8 cellular contexts compared by ENCODE assay signal in genomic region chr20:17617212-17617867, GRCh38. TPM values are rescaled to one million over a fixed set of nuclear protein-coding genes. Genes with fewer than 3 reads are reported as not detected.
DNase-seq lines count a peak whose midpoint lies in the region; ATAC-seq, FAIRE-seq and TF ChIP-seq lines count a peak whose summit lies in the region.

No MANE protein-coding gene starts in this region.

- POLR2A ChIA-PET in endothelial cell of umbilical vein (lab: Charles Lee) = no interaction called here

- peak; percentile 42 to 63 for ATAC-seq in naive B cell (ENCODE audit: low read depth in 2 of 2)
- ATAC-seq in upper lobe of right lung = peak; percentile 69

- H3K4me3 ChIP-seq in endothelial cell of umbilical vein (replicated peaks in 1 of 3; ENCODE audit: insufficient read depth in 1 of 3, low read depth in 1 of 3, low read length in 3 of 3) (no peak overlapping the region), upper lobe of right lung (no peak overlapping the region)

- no peaks in the 10 kb centered on the region for H3K9me1 ChIP-seq in endothelial cell of umbilical vein (replicated peaks; ENCODE audit: control insufficient read depth, extremely low read depth, insufficient read depth, low read length)

- no peaks in the 10 kb centered on the region for H3K79me2 ChIP-seq in endothelial cell of umbilical vein (ENCODE audit: control insufficient read depth, insufficient read depth, low read length)

- peak; percentile 62 for DNase-seq in NCI-H2196 (lab: John Stamatoyannopoulos, UW; ENCODE audit: unreplicated experiment)
- DNase-seq in NCI-H2196 treated with DMSO at 0.1 percent for 48 hours (lab: John Stamatoyannopoulos, UW; ENCODE audit: unreplicated experiment) = no peak
- DNase-seq in NCI-H1694 treated with DMSO at 0.1 percent for 48 hours (lab: John Stamatoyannopoulos, UW) = peak; percentile 27
- peak; percentile 32 to 46 for DNase-seq in activated CD4-positive, alpha-beta T cell treated with anti-CD3 and anti-CD28 coated beads, Interleukin-2, amount 50 U/mL, for 4 hours
- DNase-seq in endothelial cell of umbilical vein (ENCODE audit: low read depth, low spot score) = peak; percentile 24
- peak; percentile 22 for DNase-seq in naive B cell
- peak; percentile 76 for DNase-seq in upper lobe of right lung
- no peak for DNase-seq in SKM-1 (lab: John Stamatoyannopoulos, UW; ENCODE audit: unreplicated experiment)

- H3K4me1 Mint-ChIP-seq in naive B cell = peaks cover 3 to 5% (median 3%) of the 10 kb centered on the region in 3 donors

- H3K27me3 ChIP-seq in endothelial cell of umbilical vein (ENCODE audit: control insufficient read depth in 2 of 2, insufficient read depth in 2 of 2, low read length in 2 of 2) (no peaks in the 10 kb centered on the region), upper lobe of right lung (no peaks in the 10 kb centered on the region)

- H2AFZ ChIP-seq in endothelial cell of umbilical vein (ENCODE audit: low read depth, low read length) = no peak overlapping the region

- CTCF ChIA-PET in endothelial cell of umbilical vein (lab: Charles Lee) = interaction anchor here (0.6 to 7.7 kb wide), 6 partner anchors 10 to 112 kb away, joined by 3 to 89 read pairs (median 6); partner anchors contain the start of gene DSTN

- H3K27me3 Mint-ChIP-seq in naive B cell = no peaks in the 10 kb centered on the region

- TF ChIP-seq CTCF in endothelial cell of umbilical vein (IDR thresholded peaks at IDR 0.05; ENCODE audit: extremely low read depth in 1 of 2, insufficient read depth in 1 of 2, low read depth in 1 of 2, low read length in 2 of 2) (peak; percentile 58 to 64), upper lobe of right lung (IDR thresholded peaks at IDR 0.05) (peak; percentile 69)

- intact Hi-C loops in endothelial cell of umbilical vein (cut with micrococcal nuclease) = loop anchor here (1.0 kb wide), 2 partner anchors 80 to 112 kb away; no protein-coding TSS in a partner anchor
- intact Hi-C loops in upper lobe of right lung (cut with DNase I) = loop anchor here (5.0 kb wide), 1 partner anchor 80 kb away; no protein-coding TSS in a partner anchor

- peak overlapping the region in 1 of 6 donors; percentile 36 for H3K27ac Mint-ChIP-seq in naive B cell

- no peaks in the 10 kb centered on the region for H3K9me3 Mint-ChIP-seq in naive B cell

- no peak for FAIRE-seq in endothelial cell of umbilical vein (lab: Jason Lieb, UNC)

- BruUV-seq in endothelial cell of umbilical vein (replicated peaks; lab: Mats Ljungman, UMichigan) = no TSS peak

- no peak overlapping the region for H3K9ac ChIP-seq in endothelial cell of umbilical vein (replicated peaks; ENCODE audit: extremely low read depth, insufficient read depth, low read length)

- H3K9me3 ChIP-seq in endothelial cell of umbilical vein (replicated peaks; ENCODE audit: control insufficient read depth, insufficient read depth, low read length) = no peaks in the 10 kb centered on the region
- no peaks in the 10 kb centered on the region for H3K9me3 ChIP-seq in upper lobe of right lung

- no peaks in the 10 kb centered on the region for H3K4me1 ChIP-seq in endothelial cell of umbilical vein (ENCODE audit: control insufficient read depth, extremely low read depth, insufficient read depth, low read length)
- peaks cover 17% of the 10 kb centered on the region for H3K4me1 ChIP-seq in upper lobe of right lung

- dilution Hi-C loops in endothelial cell of umbilical vein (cut with MboI; ENCODE audit: extremely low pct_ligation_motif_present, low sequenced_read_pairs) = no loop called here

- no peak for TF ChIP-seq POLR2A in endothelial cell of umbilical vein (IDR thresholded peaks at IDR 0.05; ENCODE audit: low read depth, low read length)

- no peaks in the 10 kb centered on the region for H4K20me1 ChIP-seq in endothelial cell of umbilical vein (replicated peaks; ENCODE audit: control insufficient read depth, extremely low read depth, insufficient read depth, low read length)

- H3K27ac ChIP-seq in endothelial cell of umbilical vein (ENCODE audit: insufficient read depth, low read depth, low read length) = no peak overlapping the region
- no peak overlapping the region for H3K27ac ChIP-seq in upper lobe of right lung

- peak overlapping the region in 1 of 8 donors; percentile 57 for H3K4me3 Mint-ChIP-seq in naive B cell

- H3K36me3 ChIP-seq in endothelial cell of umbilical vein (ENCODE audit: control insufficient read depth in 2 of 2, extremely low read depth in 1 of 2, insufficient read depth in 2 of 2, low read length in 2 of 2) (peaks cover 8 to 73% of the 10 kb centered on the region in 2 experiments), upper lobe of right lung (peaks cover 85% of the 10 kb centered on the region)

- H3K4me2 ChIP-seq in endothelial cell of umbilical vein (ENCODE audit: insufficient read depth, low read length) = no peak overlapping the region

- H3K36me3 Mint-ChIP-seq in naive B cell = no peaks in the 10 kb centered on the region

TF ChIP-seq in endothelial cell of umbilical vein, 7 proteins besides CTCF, POLR2A, EP300 and RAD21:
- TF ChIP-seq GATA2 (IDR thresholded peaks at IDR 0.05; ENCODE audit: insufficient read depth, insufficient read length, low read depth, low read length) (no peak), MAX (IDR thresholded peaks at IDR 0.05; ENCODE audit: insufficient read depth, insufficient read length) (no peak), MYC (IDR thresholded peaks at IDR 0.05; ENCODE audit: low read depth, low read length) (no peak), FOS (IDR thresholded peaks at IDR 0.05; ENCODE audit: borderline replicate concordance, insufficient read depth, low read length) (no peak), JUN (IDR thresholded peaks at IDR 0.05; ENCODE audit: borderline replicate concordance, insufficient read depth, insufficient read length, low read depth) (no peak), POLR2AphosphoS5 (IDR thresholded peaks at IDR 0.05; ENCODE audit: insufficient read depth, low read depth, low read length) (no peak), EZH2 (IDR thresholded peaks at IDR 0.05; ENCODE audit: borderline replicate concordance, low read depth, low read length, severe bottlenecking) (no peak)

RNA-seq across cellular contexts. Expression of gene DSTN, which starts 47.5 kb away (rescaled TPM):
- total RNA-seq in endothelial cell of umbilical vein (300 and 307 TPM in 2 replicates), upper lobe of right lung (463 TPM)
- polyA plus RNA-seq in endothelial cell of umbilical vein (46.8 and 66.1 TPM in 2 replicates), naive B cell (ENCODE audit: low read depth in 6 of 6) (10 to 100 TPM; 33.8 to 58.8 (median 39.3) TPM)
- polyA plus RNA-seq in endothelial cell of umbilical vein (2011; cell fraction: cytosol; rRNA removed) = 172 and 181 TPM in 2 replicates
- polyA plus RNA-seq in endothelial cell of umbilical vein (2011; cell fraction: nucleus; rRNA removed) = 71.7 and 84.7 TPM in 2 replicates
- polyA plus RNA-seq in endothelial cell of umbilical vein (2012) = 369 and 386 TPM in 2 replicates
- polyA minus RNA-seq in endothelial cell of umbilical vein = 13.6 and 16.7 TPM in 2 replicates
- polyA minus RNA-seq in endothelial cell of umbilical vein (2011; cell fraction: cytosol; rRNA and poly(A)+ RNA removed) = 32.0 TPM
- polyA minus RNA-seq in endothelial cell of umbilical vein (2011; cell fraction: nucleus; rRNA and poly(A)+ RNA removed) = 18.4 and 19.8 TPM in 2 replicates

Comparison
In these comparisons a context has a peak if more than half of its experiments do, and no peak if none do; other contexts are left out.
1. DNase-seq: peak in NCI-H2196 (single experiment), NCI-H1694 treated with DMSO at 0.1 percent for 48 hours (single experiment), activated CD4-positive, alpha-beta T cell treated with anti-CD3 and anti-CD28 coated beads, Interleukin-2, amount 50 U/mL, for 4 hours (2 of 2), endothelial cell of umbilical vein (single experiment), naive B cell (single experiment) and upper lobe of right lung (single experiment); none in NCI-H2196 treated with DMSO at 0.1 percent for 48 hours (single experiment) and SKM-1 (single experiment).